Comparison of ENCODE assay signal across 16 cellular contexts in the genomic region with DNA sequence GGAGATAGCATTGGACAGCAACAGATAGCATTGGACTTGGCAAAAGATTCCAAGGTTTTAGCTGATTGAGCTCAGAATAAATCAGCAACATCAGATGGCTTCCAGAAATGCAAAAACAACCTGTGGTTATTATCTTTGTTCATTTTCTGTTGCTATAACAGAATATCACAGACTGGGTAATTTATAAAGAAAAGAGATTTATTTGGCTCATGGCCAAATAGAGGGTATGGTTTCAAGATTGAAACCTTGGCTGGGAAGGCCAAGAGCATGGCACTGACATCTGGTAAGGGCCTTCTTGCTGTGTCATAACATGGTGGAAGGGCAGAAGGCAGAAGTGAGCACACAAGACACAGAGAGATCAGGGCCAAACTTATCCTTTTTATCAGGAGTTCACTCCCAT. TPM values are rescaled to one million over a fixed set of nuclear protein-coding genes. Genes with fewer than 3 reads are reported as not detected.
A peak's percentile ranks its signal among the peaks of the same experiment; 100 is the strongest.
DNase-seq lines count a peak whose midpoint lies in the region; ATAC-seq and TF ChIP-seq lines count a peak whose summit lies in the region.
"Had no signal": no experiment of that assay in that cellular context is flagged by ENCODE, and none has a peak within 500 bp of the region (broad histone marks: within the 10 kb centered on the region; RNA-seq: fewer than 3 reads in every experiment).

No MANE protein-coding gene starts in this region.

- no peak overlapping the region for H3K4me3 Mint-ChIP-seq in nephron
- H3K4me3 Mint-ChIP-seq: B cell; CD4-positive, alpha-beta T cell; H9 had no signal

- TF ChIP-seq CTCF in nephron (IDR thresholded peaks at IDR 0.05; ENCODE audit: unreplicated experiment in 3 of 3) = no peak
- TF ChIP-seq CTCF in lower leg skin (IDR thresholded peaks at IDR 0.05) = no peak

- H3K27me3 ChIP-seq in HAP-1 (ENCODE audit: low read depth) = no peaks in the 10 kb centered on the region; the same call in 1 of the 2 replicates

- TF ChIP-seq POLR2A in lower leg skin (IDR thresholded peaks at IDR 0.05) = no peak

- DNase-seq in DMS 273 (lab: John Stamatoyannopoulos, UW; ENCODE audit: unreplicated experiment) (peak; percentile 35), DMS 273 treated with DMSO at 0.1 percent for 48 hours (lab: John Stamatoyannopoulos, UW) (no peak), NCI-H2171 treated with DMSO at 0.1 percent for 48 hours (lab: John Stamatoyannopoulos, UW) (peak; percentile 11), lower leg skin (ENCODE audit: low spot score in 2 of 2) (no peak), HAP-1 (ENCODE audit: low spot score in 2 of 2) (no peak)
- DNase-seq: C1 segment of cervical spinal cord; Calu3; CD4-positive, alpha-beta T cell; DMS153; DMS79 treated with DMSO at 0.1 percent for 48 hours; EL; GOT3; H9 had no signal

- H3K4me3 ChIP-seq in lower leg skin (ENCODE audit: low read depth, poor library complexity, severe bottlenecking) (no peak overlapping the region), HAP-1 (no peak overlapping the region)

- ATAC-seq in GM19023 (IDR thresholded peaks at IDR 0.05; ENCODE audit: unreplicated experiment) = no peak

- peak overlapping the region in 2 of 3 experiments; percentile 54 to 55 for H3K27ac Mint-ChIP-seq in nephron
- H3K27ac Mint-ChIP-seq: B cell; CD4-positive, alpha-beta T cell; H9 had no signal

- intact Hi-C loops in lower leg skin (cut with DNase I; ENCODE audit: low total_unique reads) = no loop called here

- H3K4me1 Mint-ChIP-seq in nephron = peaks cover 40% of the 10 kb centered on the region
- H3K4me1 Mint-ChIP-seq: B cell had no signal

- H3K9me3 ChIP-seq in HAP-1 = no peaks in the 10 kb centered on the region

- H3K36me3 ChIP-seq in HAP-1 (replicated peaks) = no peaks in the 10 kb centered on the region

- no peaks in the 10 kb centered on the region for H3K27me3 Mint-ChIP-seq in nephron (ENCODE audit: low read depth)

- H3K9me3 Mint-ChIP-seq in nephron = no peaks in the 10 kb centered on the region
- H3K9me3 Mint-ChIP-seq: CD4-positive, alpha-beta T cell; H9 had no signal

- in situ Hi-C loops in HAP-1 (cut with MboI; ENCODE audit: low sequenced_read_pairs) = no loop called here

- no peaks in the 10 kb centered on the region for H3K36me3 Mint-ChIP-seq in nephron (ENCODE audit: low read depth)

- no peaks in the 10 kb centered on the region for H3K4me1 ChIP-seq in HAP-1

RNA-seq across cellular contexts. Expression of gene SLC28A1, which starts 34.8 kb away (rescaled TPM):
- total RNA-seq in lower leg skin = not detected
- total RNA-seq: B cell; CD4-positive, alpha-beta T cell had no signal

Comparison
In these comparisons a context has a peak if more than half of its experiments do, and no peak if none do; other contexts are left out.
1. DNase-seq: peak in DMS 273 (single experiment) and NCI-H2171 treated with DMSO at 0.1 percent for 48 hours (single experiment); none in DMS 273 treated with DMSO at 0.1 percent for 48 hours (single experiment), lower leg skin (0 of 2) and HAP-1 (0 of 2).